In the genomic region with DNA sequence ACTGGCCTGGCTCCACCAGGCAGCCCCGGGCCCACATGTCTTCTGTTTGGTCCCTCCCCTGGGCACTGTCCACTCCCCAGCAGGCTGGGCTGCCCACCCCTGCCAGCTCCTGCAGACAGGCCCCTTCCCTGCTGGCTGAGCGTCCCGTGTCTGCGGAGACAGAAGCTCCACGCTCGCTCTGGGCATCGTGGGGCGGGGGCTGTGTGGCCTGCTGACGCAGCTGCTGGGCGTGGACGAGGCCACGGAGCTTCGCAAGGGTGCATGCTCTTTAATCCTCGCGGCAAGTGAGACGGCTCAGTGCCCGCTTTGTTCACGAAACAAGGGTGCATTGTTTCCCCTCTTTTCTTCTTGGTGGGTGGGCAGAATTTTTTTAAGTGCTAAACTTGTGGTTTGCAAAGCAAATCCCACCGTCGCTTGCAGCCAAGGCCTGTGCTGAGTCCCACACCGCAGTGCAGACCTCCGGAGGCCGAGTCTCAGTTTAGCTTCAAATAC, we compare ENCODE assay signal across 19 cellular contexts.
A peak's percentile ranks its signal among the peaks of the same experiment; 100 is the strongest.
DNase-seq lines count a peak whose midpoint lies in the region; ATAC-seq and TF ChIP-seq lines count a peak whose summit lies in the region.
"Had no signal": no experiment of that assay in that cellular context is flagged by ENCODE, and none has a peak within 500 bp of the region (broad histone marks: within the 10 kb centered on the region; RNA-seq: fewer than 3 reads in every experiment).

No MANE protein-coding gene starts in this region.

- no peaks in the 10 kb centered on the region for H3K27me3 Mint-ChIP-seq in activated naive CD4-positive, alpha-beta T cell treated with anti-CD3 and anti-CD28 coated beads, Interleukin-2, amount 10 ng/mL, durations not matched to agents 7 days and 5 days
- H3K27me3 Mint-ChIP-seq in nephron (ENCODE audit: low read depth), result peaks cover 11% of the 10 kb centered on the region
- H3K27me3 Mint-ChIP-seq: activated naive CD4-positive, alpha-beta T cell treated with anti-CD3 and anti-CD28 coated beads, Interleukin-2, amount 50 U/mL, for 24 hours; activated T-cell treated with anti-CD3 and anti-CD28 coated beads, Interleukin-2, amount 50 U/mL, for 24 hours; B cell had no signal

- ATAC-seq in GM21381 (IDR thresholded peaks at IDR 0.05; ENCODE audit: unreplicated experiment), result no peak
- ATAC-seq: left colon; stimulated activated naive CD8-positive, alpha-beta T cell treated with anti-CD3 and anti-CD28 coated beads, Interleukin-15, Interleukin-2, amounts not matched to agents 100 U/mL and 50 U/mL, for 24 hours had no signal

- H3K4me3 ChIP-seq in suprapubic skin, result no peak overlapping the region
- no peak overlapping the region for H3K4me3 ChIP-seq in vagina
- H3K4me3 ChIP-seq: GM23248 had no signal

- CTCF ChIA-PET in activated naive CD4-positive, alpha-beta T cell treated with anti-CD3 and anti-CD28 coated beads, Interleukin-2, amount 10 ng/mL, durations not matched to agents 7 days and 5 days (lab: Charles Lee), result no interaction called here

- intact Hi-C loops in vagina (cut with DNase I), result no loop called here

- 73% methylated on average over 22 of the region's 23 CpGs for WGBS in suprapubic skin

- no peak overlapping the region for H3K27ac Mint-ChIP-seq in activated naive CD4-positive, alpha-beta T cell treated with anti-CD3 and anti-CD28 coated beads, Interleukin-2, amount 10 ng/mL, durations not matched to agents 7 days and 5 days
- H3K27ac Mint-ChIP-seq in nephron, result peak overlapping the region; percentile 38 to 56 (median 42)
- H3K27ac Mint-ChIP-seq: activated naive CD4-positive, alpha-beta T cell treated with anti-CD3 and anti-CD28 coated beads, Interleukin-2, amount 50 U/mL, for 24 hours; activated T-cell treated with anti-CD3 and anti-CD28 coated beads, Interleukin-2, amount 50 U/mL, for 24 hours; B cell; T-helper 1 cell treated with Interleukin-12 subunit alpha and Interleukin-12 subunit beta and Interleukin-4 antibody, amounts not matched to agents 30 μg/mL and 1 μg/mL, for 36 hours had no signal

- no peak overlapping the region for H3K4me3 Mint-ChIP-seq in activated naive CD4-positive, alpha-beta T cell treated with anti-CD3 and anti-CD28 coated beads, Interleukin-2, amount 10 ng/mL, durations not matched to agents 7 days and 5 days
- no peak overlapping the region for H3K4me3 Mint-ChIP-seq in nephron
- H3K4me3 Mint-ChIP-seq: activated naive CD4-positive, alpha-beta T cell treated with anti-CD3 and anti-CD28 coated beads, Interleukin-2, amount 50 U/mL, for 24 hours; activated T-cell treated with anti-CD3 and anti-CD28 coated beads, Interleukin-2, amount 50 U/mL, for 24 hours; B cell; T-helper 1 cell treated with Interleukin-12 subunit alpha and Interleukin-12 subunit beta and Interleukin-4 antibody, amounts not matched to agents 30 μg/mL and 1 μg/mL, for 36 hours had no signal

- TF ChIP-seq EP300 in suprapubic skin (IDR thresholded peaks at IDR 0.05), result no peak

- DNase-seq in activated naive CD4-positive, alpha-beta T cell treated with anti-CD3 and anti-CD28 coated beads, Interleukin-2, amount 10 ng/mL, durations not matched to agents 7 days and 5 days, result peak; percentile 13
- DNase-seq in activated naive CD4-positive, alpha-beta T cell treated with Interleukin-2 at 50 U/mL for 16 hours, result no peak
- DNase-seq in foreskin melanocyte (peak; percentile 68), suprapubic skin (ENCODE audit: low spot score in 2 of 2) (peak; percentile 61 to 75), HCEC 1CT (no peak), vagina (ENCODE audit: extremely low spot score in 2 of 2) (no peak)
- DNase-seq: 8988T; activated CD4-positive, alpha-beta T cell treated with anti-CD3 and anti-CD28 coated beads, Interleukin-2, amount 50 U/mL, for 48 hours; activated T-cell treated with anti-CD3 and anti-CD28 coated beads, Interleukin-2, amount 50 U/mL, for 24 hours; GM23248; left colon; occipital lobe; SIG-M5; stimulated activated naive CD8-positive, alpha-beta T cell treated with anti-CD3 and anti-CD28 coated beads, Interleukin-15, Interleukin-2, amounts not matched to agents 100 U/mL and 50 U/mL, for 24 hours had no signal

- TF ChIP-seq POLR2A in suprapubic skin (IDR thresholded peaks at IDR 0.05) (no peak), vagina (IDR thresholded peaks at IDR 0.05) (no peak)

- H3K36me3 ChIP-seq in suprapubic skin (no peaks in the 10 kb centered on the region), vagina (no peaks in the 10 kb centered on the region)

- no peaks in the 10 kb centered on the region for H3K36me3 Mint-ChIP-seq in activated naive CD4-positive, alpha-beta T cell treated with anti-CD3 and anti-CD28 coated beads, Interleukin-2, amount 10 ng/mL, durations not matched to agents 7 days and 5 days
- H3K36me3 Mint-ChIP-seq in nephron (ENCODE audit: low read depth), result no peaks in the 10 kb centered on the region
- H3K36me3 Mint-ChIP-seq: activated naive CD4-positive, alpha-beta T cell treated with anti-CD3 and anti-CD28 coated beads, Interleukin-2, amount 50 U/mL, for 24 hours had no signal

- no peaks in the 10 kb centered on the region for H3K4me1 Mint-ChIP-seq in activated naive CD4-positive, alpha-beta T cell treated with anti-CD3 and anti-CD28 coated beads, Interleukin-2, amount 10 ng/mL, durations not matched to agents 7 days and 5 days
- peaks cover 11% of the 10 kb centered on the region for H3K4me1 Mint-ChIP-seq in nephron
- H3K4me1 Mint-ChIP-seq: activated naive CD4-positive, alpha-beta T cell treated with anti-CD3 and anti-CD28 coated beads, Interleukin-2, amount 50 U/mL, for 24 hours; B cell had no signal

- H3K27me3 ChIP-seq in suprapubic skin, result peaks cover 20% of the 10 kb centered on the region
- H3K27me3 ChIP-seq in vagina, result no peaks in the 10 kb centered on the region

- H3K4me1 ChIP-seq in suprapubic skin (peaks cover 3% of the 10 kb centered on the region), vagina (no peaks in the 10 kb centered on the region)

- H3K27ac ChIP-seq in suprapubic skin (no peak overlapping the region), vagina (no peak overlapping the region)
- H3K27ac ChIP-seq: GM23248 had no signal

- TF ChIP-seq CTCF in nephron (IDR thresholded peaks at IDR 0.05; ENCODE audit: unreplicated experiment in 3 of 3) (no peak), suprapubic skin (IDR thresholded peaks at IDR 0.05) (no peak), vagina (IDR thresholded peaks at IDR 0.05) (no peak)

- H3K9me3 ChIP-seq in suprapubic skin (no peaks in the 10 kb centered on the region), vagina (no peaks in the 10 kb centered on the region)

- H3K9me3 Mint-ChIP-seq in activated naive CD4-positive, alpha-beta T cell treated with anti-CD3 and anti-CD28 coated beads, Interleukin-2, amount 10 ng/mL, durations not matched to agents 7 days and 5 days, result peaks cover 8% of the 10 kb centered on the region
- peaks cover 7% of the 10 kb centered on the region for H3K9me3 Mint-ChIP-seq in nephron
- H3K9me3 Mint-ChIP-seq: activated naive CD4-positive, alpha-beta T cell treated with anti-CD3 and anti-CD28 coated beads, Interleukin-2, amount 50 U/mL, for 24 hours; activated T-cell treated with anti-CD3 and anti-CD28 coated beads, Interleukin-2, amount 50 U/mL, for 24 hours had no signal

Comparison
In these comparisons a context has a peak if more than half of its experiments do, and no peak if none do; other contexts are left out.
1. DNase-seq: peak in activated naive CD4-positive, alpha-beta T cell treated with anti-CD3 and anti-CD28 coated beads, Interleukin-2, amount 10 ng/mL, durations not matched to agents 7 days and 5 days (single experiment), foreskin melanocyte (single experiment) and suprapubic skin (2 of 2); none in activated naive CD4-positive, alpha-beta T cell treated with Interleukin-2 at 50 U/mL for 16 hours (single experiment), HCEC 1CT (single experiment) and vagina (0 of 2).